ENCODE assay signal across 16 cellular contexts in the genomic region with DNA sequence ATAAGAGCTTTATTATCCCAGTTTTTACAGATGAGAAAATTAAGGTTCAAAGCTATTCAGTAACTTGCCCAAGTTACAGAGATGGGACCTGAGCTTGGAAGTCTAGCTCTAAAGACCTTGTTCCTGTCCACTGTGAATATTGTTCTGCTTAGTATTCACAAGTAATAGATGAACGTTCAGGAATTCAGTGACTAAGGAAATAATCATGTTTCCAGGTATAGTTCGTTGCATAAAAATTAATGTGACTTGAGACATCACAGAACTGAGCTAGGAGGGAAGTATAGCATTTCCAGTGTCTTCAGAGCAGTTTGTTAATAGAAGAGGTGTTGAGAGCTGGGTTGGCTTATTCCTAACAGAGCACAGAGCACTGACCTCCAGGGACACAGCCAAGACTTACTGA.
A peak's percentile ranks its signal among the peaks of the same experiment; 100 is the strongest.
DNase-seq lines count a peak whose midpoint lies in the region; ATAC-seq, FAIRE-seq and TF ChIP-seq lines count a peak whose summit lies in the region.
"Had no signal": no experiment of that assay in that cellular context is flagged by ENCODE, and none has a peak within 500 bp of the region (broad histone marks: within the 10 kb centered on the region; RNA-seq: fewer than 3 reads in every experiment).

No MANE protein-coding gene starts in this region.

- ATAC-seq in HG03025 (IDR thresholded peaks at IDR 0.05; ENCODE audit: low FRiP score, unreplicated experiment) = no peak

- no peak overlapping the region for H3K14ac ChIP-seq in mesenchymal stem cell (ENCODE audit: low read length in 2 of 2)

- H2BK5ac ChIP-seq in mesenchymal stem cell (ENCODE audit: low read depth, low read length, poor library complexity, severe bottlenecking) = no peak overlapping the region

- H3K27me3 ChIP-seq in HUES6 (ENCODE audit: control insufficient read depth, insufficient read depth, low read length) (no peaks in the 10 kb centered on the region), bronchial epithelial cell (ENCODE audit: control insufficient read depth, insufficient read depth, low read length) (no peaks in the 10 kb centered on the region), mesenchymal stem cell (ENCODE audit: control insufficient read depth in 1 of 2, insufficient read depth in 1 of 2, low read length in 2 of 2) (no peaks in the 10 kb centered on the region), thyroid gland (no peaks in the 10 kb centered on the region), smooth muscle cell (ENCODE audit: low read depth) (no peaks in the 10 kb centered on the region)

- no peak overlapping the region for H3K18ac ChIP-seq in mesenchymal stem cell (ENCODE audit: low read depth in 1 of 2, low read length in 2 of 2)

- no peak overlapping the region for H2BK120ac ChIP-seq in mesenchymal stem cell (ENCODE audit: low read depth, low read length)

- no peaks in the 10 kb centered on the region for H3K36me3 ChIP-seq in HUES6 (ENCODE audit: control insufficient read depth, insufficient read depth, low read length)
- no peaks in the 10 kb centered on the region for H3K36me3 ChIP-seq in bronchial epithelial cell (ENCODE audit: control insufficient read depth, insufficient read depth, low read length)
- no peaks in the 10 kb centered on the region for H3K36me3 ChIP-seq in mesenchymal stem cell (ENCODE audit: control insufficient read depth in 1 of 2, insufficient read depth in 2 of 2, low read depth in 1 of 2, low read length in 2 of 2)
- H3K36me3 ChIP-seq in thyroid gland = no peaks in the 10 kb centered on the region
- no peaks in the 10 kb centered on the region for H3K36me3 ChIP-seq in smooth muscle cell (ENCODE audit: low read depth)

- no peak for FAIRE-seq in bronchial epithelial cell (lab: Jason Lieb, UNC)
- FAIRE-seq: A204.1, D721Med, GM19239 had no signal

- H3K4me1 ChIP-seq in HUES6 (ENCODE audit: control insufficient read depth, insufficient read depth, low read length) (peaks cover 58% of the 10 kb centered on the region), mesenchymal stem cell (ENCODE audit: control insufficient read depth, insufficient read depth, low read depth, low read length) (peaks cover 6% of the 10 kb centered on the region), thyroid gland (peaks cover 0 to 13% of the 10 kb centered on the region in 2 donors), smooth muscle cell (ENCODE audit: low read depth) (peaks cover 15% of the 10 kb centered on the region)

- H3K79me1 ChIP-seq in mesenchymal stem cell (replicated peaks; ENCODE audit: low read length, poor library complexity, severe bottlenecking) = no peaks in the 10 kb centered on the region

- no peak overlapping the region for H4K8ac ChIP-seq in mesenchymal stem cell (ENCODE audit: low read length)

- intact Hi-C loops in thyroid gland (cut with DNase I) = loop anchor here (5.0 to 10.0 kb wide), 4 partner anchors 105 to 558 kb away; no protein-coding TSS in a partner anchor

- H3F3A ChIP-seq in smooth muscle cell (ENCODE audit: low read depth) = peaks cover 10% of the 10 kb centered on the region

- H3K27ac ChIP-seq in HUES6 (ENCODE audit: low read depth, low read length) = peak overlapping the region; percentile 79; the same call in 1 of the 2 replicates
- no peak overlapping the region for H3K27ac ChIP-seq in mesenchymal stem cell (ENCODE audit: low read length, poor library complexity, severe bottlenecking)
- no peak overlapping the region for H3K27ac ChIP-seq in thyroid gland
- H3K27ac ChIP-seq in smooth muscle cell (ENCODE audit: low read depth) = no peak overlapping the region

- no peak overlapping the region for H2AK5ac ChIP-seq in mesenchymal stem cell (ENCODE audit: low read length, severe bottlenecking)

- no peak overlapping the region for H3K4ac ChIP-seq in mesenchymal stem cell (ENCODE audit: low read depth in 1 of 2, low read length in 2 of 2)

- TF ChIP-seq CTCF in bronchial epithelial cell (IDR thresholded peaks at IDR 0.05; ENCODE audit: insufficient read depth, low read length, severe bottlenecking) (no peak), thyroid gland (IDR thresholded peaks at IDR 0.05) (no peak), smooth muscle cell (IDR thresholded peaks at IDR 0.05; ENCODE audit: borderline replicate concordance, insufficient read depth, poor library complexity, severe bottlenecking) (no peak)

- H3K9me3 ChIP-seq in HUES6 (ENCODE audit: control insufficient read depth, insufficient read depth, low read depth, low read length) (no peaks in the 10 kb centered on the region; the same call in 1 of the 2 replicates), mesenchymal stem cell (ENCODE audit: control insufficient read depth, low read length) (no peaks in the 10 kb centered on the region), thyroid gland (no peaks in the 10 kb centered on the region), smooth muscle cell (replicated peaks; ENCODE audit: low read depth) (no peaks in the 10 kb centered on the region)

- no peak overlapping the region for H4K91ac ChIP-seq in mesenchymal stem cell (ENCODE audit: low read length)

- H3K4me2 ChIP-seq in mesenchymal stem cell (ENCODE audit: low read length, poor library complexity, severe bottlenecking) = no peak overlapping the region
- H3K4me2 ChIP-seq in smooth muscle cell = no peak overlapping the region

- 43% methylated on average over 2 of the region's 2 CpGs for WGBS in mesenchymal stem cell
- 73 to 82% methylated on average over 2 of the region's 2 CpGs for WGBS in thyroid gland, 2 donors
- WGBS in smooth muscle cell (ENCODE audit: low lambda C conversion rate) = 66% methylated on average over 2 of the region's 2 CpGs

- DNase-seq in ELR (ENCODE audit: low read depth) = peak; percentile 34
- peak; percentile 51 for DNase-seq in bronchial epithelial cell (ENCODE audit: low read depth)
- DNase-seq in mesenchymal stem cell = no peak
- DNase-seq in thyroid gland = no peak
- no peak for DNase-seq in smooth muscle cell (lab: John Stamatoyannopoulos, UW; ENCODE audit: unreplicated experiment)
- DNase-seq: C1 segment of cervical spinal cord; CD4-positive, alpha-beta T cell; DMS153; DMS79 treated with DMSO at 0.1 percent for 48 hours; EL; GDM1 had no signal

- H3K79me2 ChIP-seq in smooth muscle cell (ENCODE audit: low read depth) = no peaks in the 10 kb centered on the region

- no peak overlapping the region for H3K23ac ChIP-seq in mesenchymal stem cell (ENCODE audit: low read length in 2 of 2)

- H4K20me1 ChIP-seq in smooth muscle cell (ENCODE audit: low read depth) = no peaks in the 10 kb centered on the region

- no peak overlapping the region for H3K4me3 ChIP-seq in HUES6 (ENCODE audit: low read depth, low read length)
- no peak overlapping the region for H3K4me3 ChIP-seq in bronchial epithelial cell (ENCODE audit: low read depth, low read length)
- H3K4me3 ChIP-seq in mesenchymal stem cell (ENCODE audit: insufficient read depth in 1 of 2, low read depth in 1 of 2, low read length in 2 of 2) = no peak overlapping the region
- no peak overlapping the region for H3K4me3 ChIP-seq in thyroid gland (replicated peaks in 1 of 3)
- no peak overlapping the region for H3K4me3 ChIP-seq in smooth muscle cell

- peak overlapping the region; percentile 15 to 29 for H2BK12ac ChIP-seq in mesenchymal stem cell (ENCODE audit: low read length in 2 of 2)

- no peak overlapping the region for H3K9ac ChIP-seq in HUES6 (ENCODE audit: low read length)
- H3K9ac ChIP-seq in mesenchymal stem cell (ENCODE audit: low read length) = no peak overlapping the region
- H3K9ac ChIP-seq in smooth muscle cell (ENCODE audit: low read depth) = no peak overlapping the region

- TF ChIP-seq POLR2A in thyroid gland (IDR thresholded peaks at IDR 0.05) = no peak

- H2AFZ ChIP-seq in mesenchymal stem cell (ENCODE audit: low read depth, low read length) = no peak overlapping the region
- H2AFZ ChIP-seq in smooth muscle cell (ENCODE audit: low read depth) = no peak overlapping the region

- no peak overlapping the region for H2BK15ac ChIP-seq in mesenchymal stem cell (ENCODE audit: low read depth, poor library complexity, severe bottlenecking)

Comparison
In these comparisons a context has a peak if more than half of its experiments do, and no peak if none do; other contexts are left out.
1. DNase-seq: peak in ELR (single experiment) and bronchial epithelial cell (single experiment); none in mesenchymal stem cell (single experiment), thyroid gland (0 of 2) and smooth muscle cell (single experiment).